Comparison of ENCODE assay signal across 8 cellular contexts in genomic region chr19:40576181-40576584, GRCh38. TPM values are rescaled to one million over a fixed set of nuclear protein-coding genes. Genes with fewer than 3 reads are reported as not detected.
A peak's percentile ranks its signal among the peaks of the same experiment; 100 is the strongest.
DNase-seq lines count a peak whose midpoint lies in the region; FAIRE-seq and TF ChIP-seq lines count a peak whose summit lies in the region.

No MANE protein-coding gene starts in this region.

- peak overlapping the region; percentile 47 for H2BK5ac ChIP-seq in neuronal stem cell (ENCODE audit: low read length)

- dilution Hi-C loops in endothelial cell of umbilical vein (cut with MboI; ENCODE audit: extremely low pct_ligation_motif_present, low sequenced_read_pairs) = no loop called here

- peaks cover 2% of the 10 kb centered on the region for H3K79me2 ChIP-seq in endothelial cell of umbilical vein (ENCODE audit: control insufficient read depth, insufficient read depth, low read length)

- no peak for TF ChIP-seq POLR2A in endothelial cell of umbilical vein (IDR thresholded peaks at IDR 0.05; ENCODE audit: low read depth, low read length)

- no peaks in the 10 kb centered on the region for H3K9me1 ChIP-seq in endothelial cell of umbilical vein (replicated peaks; ENCODE audit: control insufficient read depth, extremely low read depth, insufficient read depth, low read length)

- CTCF ChIA-PET in endothelial cell of umbilical vein (lab: Charles Lee) = no interaction called here

- in situ Hi-C loops in HAP-1 (cut with MboI; ENCODE audit: low sequenced_read_pairs) = no loop called here

- no peaks in the 10 kb centered on the region for H4K20me1 ChIP-seq in endothelial cell of umbilical vein (replicated peaks; ENCODE audit: control insufficient read depth, extremely low read depth, insufficient read depth, low read length)

- H2AFZ ChIP-seq in endothelial cell of umbilical vein (ENCODE audit: low read depth, low read length) (peak overlapping the region; percentile 89), neuronal stem cell (ENCODE audit: low read length) (peak overlapping the region; percentile 95)

- TF ChIP-seq CTCF in endothelial cell of umbilical vein (IDR thresholded peaks at IDR 0.05; ENCODE audit: extremely low read depth in 1 of 2, insufficient read depth in 1 of 2, low read depth in 1 of 2, low read length in 2 of 2) = no peak

- H3K4me1 ChIP-seq in ES-I3 (ENCODE audit: insufficient read depth, low read length) = no peaks in the 10 kb centered on the region
- H3K4me1 ChIP-seq in HAP-1 = peaks cover 4% of the 10 kb centered on the region
- H3K4me1 ChIP-seq in SJCRH30 = peaks cover 2% of the 10 kb centered on the region; the same call in 1 of the 2 replicates
- peaks cover 9% of the 10 kb centered on the region for H3K4me1 ChIP-seq in endothelial cell of umbilical vein (ENCODE audit: control insufficient read depth, extremely low read depth, insufficient read depth, low read length)
- H3K4me1 ChIP-seq in neuronal stem cell (ENCODE audit: control insufficient read depth in 2 of 2, insufficient read depth in 1 of 2, low read depth in 1 of 2, low read length in 2 of 2) = no peaks in the 10 kb centered on the region

- no peak overlapping the region for H2BK120ac ChIP-seq in neuronal stem cell (ENCODE audit: low read depth, low read length)

- H2AK5ac ChIP-seq in neuronal stem cell (ENCODE audit: low read depth, low read length) = peak overlapping the region; percentile 93

- no peak overlapping the region for H3K14ac ChIP-seq in neuronal stem cell (ENCODE audit: low read length)

- peak overlapping the region; percentile 78 for H3K18ac ChIP-seq in neuronal stem cell (ENCODE audit: low read length)

- H3K36me3 ChIP-seq in ES-I3 (ENCODE audit: insufficient read depth, low read length) (no peaks in the 10 kb centered on the region), HAP-1 (replicated peaks) (peaks cover 18% of the 10 kb centered on the region), SJCRH30 (peaks cover 6% of the 10 kb centered on the region; the same call in 1 of the 2 replicates), endothelial cell of umbilical vein (ENCODE audit: control insufficient read depth in 2 of 2, extremely low read depth in 1 of 2, insufficient read depth in 2 of 2, low read length in 2 of 2) (peaks cover 3 to 9% of the 10 kb centered on the region in 2 experiments), neuronal stem cell (replicated peaks in 1 of 2; ENCODE audit: control insufficient read depth in 2 of 2, insufficient read depth in 2 of 2, low read length in 2 of 2) (peaks cover 5 to 28% of the 10 kb centered on the region in 2 donors)

- no peak overlapping the region for H4K8ac ChIP-seq in neuronal stem cell (ENCODE audit: low read depth, low read length)

- no peak for FAIRE-seq in endothelial cell of umbilical vein (lab: Jason Lieb, UNC)

- H2BK12ac ChIP-seq in neuronal stem cell (ENCODE audit: low read length) = no peak overlapping the region

- H4K91ac ChIP-seq in neuronal stem cell (ENCODE audit: low read depth, low read length, poor library complexity) = no peak overlapping the region

- no peaks in the 10 kb centered on the region for H3K27me3 ChIP-seq in HAP-1 (ENCODE audit: low read depth)
- no peaks in the 10 kb centered on the region for H3K27me3 ChIP-seq in SJCRH30
- H3K27me3 ChIP-seq in endothelial cell of umbilical vein (ENCODE audit: control insufficient read depth in 2 of 2, insufficient read depth in 2 of 2, low read length in 2 of 2) = no peaks in the 10 kb centered on the region
- H3K27me3 ChIP-seq in neuronal stem cell (ENCODE audit: control insufficient read depth in 3 of 3, insufficient read depth in 3 of 3, low read depth in 1 of 3, low read length in 3 of 3) = peaks cover 0 to 11% (median 0%) of the 10 kb centered on the region in 3 experiments

- no TSS peak for BruUV-seq in endothelial cell of umbilical vein (replicated peaks; lab: Mats Ljungman, UMichigan)

- POLR2A ChIA-PET in endothelial cell of umbilical vein (lab: Charles Lee) = no interaction called here

- H3K27ac ChIP-seq in SJCRH30 = peak overlapping the region; percentile 9; the same call in 1 of the 2 replicates
- no peak overlapping the region for H3K27ac ChIP-seq in endothelial cell of umbilical vein (ENCODE audit: insufficient read depth, low read depth, low read length)
- H3K27ac ChIP-seq in neuronal stem cell (replicated peaks; ENCODE audit: low read length) = no peak overlapping the region

- DNase-seq in HAP-1 (ENCODE audit: low spot score in 2 of 2) = peak in 1 of 2 experiments; percentile 67
- peak; percentile 66 to 72 for DNase-seq in SJCRH30
- no peak for DNase-seq in endothelial cell of umbilical vein (ENCODE audit: low read depth, low spot score)
- no peak for DNase-seq in neuronal stem cell (ENCODE audit: low spot score)
- no peak for DNase-seq in NCI-H2081 treated with DMSO at 0.1 percent for 48 hours (lab: John Stamatoyannopoulos, UW)
- no peak for DNase-seq in GDM1 (lab: John Stamatoyannopoulos, UW)
- no peak for DNase-seq in head of caudate nucleus

- peak overlapping the region; percentile 49 for H2BK15ac ChIP-seq in neuronal stem cell (ENCODE audit: low read length)

- peak overlapping the region; percentile 28 for H3K23ac ChIP-seq in neuronal stem cell (ENCODE audit: low read depth, low read length, poor library complexity)

- H3K4me3 ChIP-seq in HAP-1 (peak overlapping the region; percentile 86), SJCRH30 (peak overlapping the region; percentile 75), endothelial cell of umbilical vein (replicated peaks in 1 of 3; ENCODE audit: insufficient read depth in 1 of 3, low read depth in 1 of 3, low read length in 3 of 3) (peak overlapping the region; percentile 5 to 79 (median 67)), neuronal stem cell (ENCODE audit: low read length in 2 of 2) (peak overlapping the region; percentile 73 to 86)

- H3K9me3 ChIP-seq in ES-I3 (ENCODE audit: control insufficient read depth, insufficient read depth, low read length) = no peaks in the 10 kb centered on the region
- H3K9me3 ChIP-seq in HAP-1 = no peaks in the 10 kb centered on the region
- H3K9me3 ChIP-seq in SJCRH30 (replicated peaks) = no peaks in the 10 kb centered on the region
- no peaks in the 10 kb centered on the region for H3K9me3 ChIP-seq in endothelial cell of umbilical vein (replicated peaks; ENCODE audit: control insufficient read depth, insufficient read depth, low read length)
- no peaks in the 10 kb centered on the region for H3K9me3 ChIP-seq in neuronal stem cell (replicated peaks in 1 of 2; ENCODE audit: control insufficient read depth in 2 of 2, insufficient read depth in 1 of 2, low read depth in 1 of 2, low read length in 2 of 2)

- H3K9ac ChIP-seq in ES-I3 (ENCODE audit: low read depth, low read length) (peak overlapping the region; percentile 65), endothelial cell of umbilical vein (replicated peaks; ENCODE audit: extremely low read depth, insufficient read depth, low read length) (peak overlapping the region; percentile 5), neuronal stem cell (ENCODE audit: low read depth, low read length, poor library complexity) (peak overlapping the region; percentile 54)

- H3K4me2 ChIP-seq in endothelial cell of umbilical vein (ENCODE audit: insufficient read depth, low read length) = peak overlapping the region; percentile 24
- H3K4me2 ChIP-seq in neuronal stem cell (ENCODE audit: insufficient read depth, low read length, poor library complexity, severe bottlenecking) = peak overlapping the region; percentile 43

- intact Hi-C loops in endothelial cell of umbilical vein (cut with micrococcal nuclease) = loop anchor here (2.0 kb wide), 1 partner anchor 23 kb away; no protein-coding TSS in a partner anchor
- intact Hi-C loops in head of caudate nucleus (cut with DNase I) = no loop called here

- H3K79me1 ChIP-seq in neuronal stem cell (ENCODE audit: low read depth, low read length) = no peaks in the 10 kb centered on the region

- no CpG with 5 or more reads among the region's 19 CpGs for WGBS in neuronal stem cell (ENCODE audit: extremely low coverage in 2 of 2, insufficient read length in 2 of 2, insufficient replicate concordance in 1 of 2), 2 donors

- no peak overlapping the region for H3K4ac ChIP-seq in neuronal stem cell (ENCODE audit: low read length)

TF ChIP-seq in endothelial cell of umbilical vein, 7 proteins besides CTCF, POLR2A, EP300 and RAD21 (continues in another document):
- TF ChIP-seq POLR2AphosphoS5 (IDR thresholded peaks at IDR 0.05; ENCODE audit: insufficient read depth, low read depth, low read length) = no peak
- TF ChIP-seq MYC (IDR thresholded peaks at IDR 0.05; ENCODE audit: low read depth, low read length) = no peak
- TF ChIP-seq EZH2 (IDR thresholded peaks at IDR 0.05; ENCODE audit: borderline replicate concordance, low read depth, low read length, severe bottlenecking) = no peak
- no peak for TF ChIP-seq GATA2 (IDR thresholded peaks at IDR 0.05; ENCODE audit: insufficient read depth, insufficient read length, low read depth, low read length)
- TF ChIP-seq MAX (IDR thresholded peaks at IDR 0.05; ENCODE audit: insufficient read depth, insufficient read length) = no peak

RNA-seq across cellular contexts. Expression of gene SHKBP1, which starts 0.5 kb away (rescaled TPM):
- total RNA-seq in SJCRH30 (2014; rRNA removed; shearing (Covaris generic)) = 44.1 and 46.6 TPM in 2 replicates
- 100 and 106 TPM in 2 replicates for total RNA-seq in endothelial cell of umbilical vein
- 113 and 171 TPM in 2 replicates for polyA plus RNA-seq in endothelial cell of umbilical vein
- 67.5 and 75.3 TPM in 2 replicates for polyA plus RNA-seq in endothelial cell of umbilical vein (2011; cell fraction: cytosol; rRNA removed)
- 115 and 165 TPM in 2 replicates for polyA plus RNA-seq in endothelial cell of umbilical vein (2011; cell fraction: nucleus; rRNA removed)
- polyA plus RNA-seq in endothelial cell of umbilical vein (2012) = 90.1 and 118 TPM in 2 replicates
- polyA minus RNA-seq in endothelial cell of umbilical vein = 56.6 and 78.9 TPM in 2 replicates
- polyA minus RNA-seq in endothelial cell of umbilical vein (2011; cell fraction: cytosol; rRNA and poly(A)+ RNA removed) = 72.2 TPM
- polyA minus RNA-seq in endothelial cell of umbilical vein (2011; cell fraction: nucleus; rRNA and poly(A)+ RNA removed) = 28.8 and 52.6 TPM in 2 replicates
- polyA plus RNA-seq in neuronal stem cell (2013, experiment 1 of 2) = 71.5 TPM
- 74.4 TPM for polyA plus RNA-seq in neuronal stem cell (2013, experiment 2 of 2)

RNA-seq across cellular contexts. Expression of gene LTBP4, which starts 25.0 kb away (rescaled TPM):
- 4.0 and 5.6 TPM in 2 replicates for total RNA-seq in SJCRH30 (2014; rRNA removed; shearing (Covaris generic))
- 38.0 and 67.4 TPM in 2 replicates for total RNA-seq in endothelial cell of umbilical vein
- 25.9 and 31.4 TPM in 2 replicates for polyA plus RNA-seq in endothelial cell of umbilical vein
- 17.5 and 20.4 TPM in 2 replicates for polyA plus RNA-seq in endothelial cell of umbilical vein (2011; cell fraction: cytosol; rRNA removed)
- polyA plus RNA-seq in endothelial cell of umbilical vein (2011; cell fraction: nucleus; rRNA removed) = 93.6 and 95.8 TPM in 2 replicates
- polyA plus RNA-seq in endothelial cell of umbilical vein (2012) = 72.8 and 137 TPM in 2 replicates
- 18.8 and 20.0 TPM in 2 replicates for polyA minus RNA-seq in endothelial cell of umbilical vein
- polyA minus RNA-seq in endothelial cell of umbilical vein (2011; cell fraction: cytosol; rRNA and poly(A)+ RNA removed) = 34.3 TPM
- 17.3 and 24.0 TPM in 2 replicates for polyA minus RNA-seq in endothelial cell of umbilical vein (2011; cell fraction: nucleus; rRNA and poly(A)+ RNA removed)
- 83.2 TPM for polyA plus RNA-seq in neuronal stem cell (2013, experiment 1 of 2)
- 84.5 TPM for polyA plus RNA-seq in neuronal stem cell (2013, experiment 2 of 2)

Comparison
In these comparisons a context has a peak if more than half of its experiments do, and no peak if none do; other contexts are left out.
1. H3K9ac ChIP-seq: peak in every context shown above with its lines; median percentile 65 in ES-I3; 54 in neuronal stem cell; 5 in endothelial cell of umbilical vein.
2. DNase-seq: peak in SJCRH30 (2 of 2); none in endothelial cell of umbilical vein (single experiment), neuronal stem cell (single experiment), NCI-H2081 treated with DMSO at 0.1 percent for 48 hours (single experiment), GDM1 (single experiment) and head of caudate nucleus (0 of 42).
3. Peak in every context shown above with its lines, with median percentiles within 50 percentile points of each other: H3K4me3 ChIP-seq.